10 cellular contexts compared by ENCODE assay signal in the genomic region with DNA sequence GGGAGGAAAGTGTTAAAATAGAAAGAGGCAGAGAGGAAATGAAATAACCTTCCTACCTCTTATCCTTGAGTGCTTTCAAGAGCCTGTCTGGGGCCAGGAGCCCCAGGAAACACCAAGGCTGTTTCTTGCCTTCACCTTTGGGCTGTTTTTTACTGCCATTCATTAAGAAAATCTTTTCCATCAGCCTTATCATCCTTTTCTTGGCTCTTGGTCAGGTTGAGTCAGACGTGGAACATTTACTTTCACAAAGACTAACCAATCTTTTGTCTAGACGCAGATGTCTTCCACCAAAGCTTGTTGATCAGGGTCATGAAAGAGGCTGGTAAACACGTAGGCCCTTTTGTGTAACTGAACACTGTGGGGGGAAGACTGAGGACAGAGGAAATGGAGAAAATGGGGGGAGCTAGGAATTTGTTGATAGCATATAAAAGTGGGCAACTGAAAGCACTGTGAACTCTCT.
A peak's percentile ranks its signal among the peaks of the same experiment; 100 is the strongest.
DNase-seq lines count a peak whose midpoint lies in the region; ATAC-seq, FAIRE-seq and TF ChIP-seq lines count a peak whose summit lies in the region.
"Had no signal": no experiment of that assay in that cellular context is flagged by ENCODE, and none has a peak within 500 bp of the region (broad histone marks: within the 10 kb centered on the region; RNA-seq: fewer than 3 reads in every experiment).

No MANE protein-coding gene starts in this region.

- FAIRE-seq in GM19239 (lab: Jason Lieb, UNC), result peak; percentile 39

- POLR2A ChIA-PET in AG04450 (lab: Yijun Ruan, JAX) (interaction anchor here (1.1 kb wide), 1 partner anchor 150 kb away, joined by 4 read pairs; a partner anchor contains a TSS), T-cell (lab: Charles Lee) (interaction anchor here in 1 of 2 donors (0.6 to 1.2 kb wide), 2 partner anchors 176 to 747 kb away, joined by 3 to 6 read pairs; no protein-coding TSS in a partner anchor)

- peaks cover 24 to 52% (median 29%) of the 10 kb centered on the region in 3 donors for H3K4me1 Mint-ChIP-seq in T-cell

- no peak overlapping the region for H3K27ac Mint-ChIP-seq in T-cell

- no peaks in the 10 kb centered on the region for H3K36me3 Mint-ChIP-seq in T-cell

- peak; percentile 68 for DNase-seq in AG04450 (ENCODE audit: low read depth, low spot score)
- peak; percentile 21 for DNase-seq in GM19239 (ENCODE audit: insufficient read length, low spot score)
- peak; percentile 38 for DNase-seq in LoVo (ENCODE audit: low spot score)
- DNase-seq in fibroblast of the aortic adventitia (ENCODE audit: low read depth), result peak; percentile 97
- DNase-seq in central memory CD4-positive, alpha-beta T cell, result no peak
- DNase-seq in T-cell, result no peak
- DNase-seq in medulla oblongata (ENCODE audit: extremely low spot score), result no peak
- DNase-seq in GF-D8 (lab: John Stamatoyannopoulos, UW), result no peak
- DNase-seq: SW 1271, upper lobe of left lung had no signal

- no peak overlapping the region for H3K4me3 Mint-ChIP-seq in T-cell

- peak overlapping the region; percentile 42 for H3K27ac ChIP-seq in AG04450 (ENCODE audit: low read depth, low read length)

- H3K9me3 ChIP-seq in AG04450 (ENCODE audit: control insufficient read depth, insufficient read depth, low read length), result no peaks in the 10 kb centered on the region
- H3K9me3 ChIP-seq: upper lobe of left lung had no signal

- H3K9me3 Mint-ChIP-seq in T-cell, result no peaks in the 10 kb centered on the region

- no peaks in the 10 kb centered on the region for H3K27me3 ChIP-seq in AG04450 (ENCODE audit: control insufficient read depth, insufficient read depth, low read length)
- H3K27me3 ChIP-seq: upper lobe of left lung had no signal

- TF ChIP-seq CTCF in AG04450 (IDR thresholded peaks at IDR 0.05; ENCODE audit: low read depth, low read length), result no peak
- no peak for TF ChIP-seq CTCF in fibroblast of the aortic adventitia (IDR thresholded peaks at IDR 0.05; ENCODE audit: insufficient read depth, low read length)

- no peak for ATAC-seq in T-cell (replicated peaks in 1 of 4)

- peaks cover 3 to 40% of the 10 kb centered on the region in 2 donors for H3K27me3 Mint-ChIP-seq in T-cell

- H3K4me3 ChIP-seq in AG04450 (ENCODE audit: low read depth, low read length) (no peak overlapping the region), fibroblast of the aortic adventitia (ENCODE audit: low read depth, low read length) (no peak overlapping the region)
- H3K4me3 ChIP-seq: upper lobe of left lung had no signal

- CTCF ChIA-PET in AG04450 (lab: Charles Lee), result no interaction called here
- CTCF ChIA-PET in T-cell (lab: Charles Lee), result no interaction called here

Comparison
In these comparisons a context has a peak if more than half of its experiments do, and no peak if none do; other contexts are left out.
1. DNase-seq: peak in AG04450 (single experiment), GM19239 (single experiment), LoVo (single experiment) and fibroblast of the aortic adventitia (single experiment); none in central memory CD4-positive, alpha-beta T cell (single experiment), T-cell (0 of 34), medulla oblongata (single experiment) and GF-D8 (single experiment).